12 cellular contexts compared by ENCODE assay signal in the genomic region with DNA sequence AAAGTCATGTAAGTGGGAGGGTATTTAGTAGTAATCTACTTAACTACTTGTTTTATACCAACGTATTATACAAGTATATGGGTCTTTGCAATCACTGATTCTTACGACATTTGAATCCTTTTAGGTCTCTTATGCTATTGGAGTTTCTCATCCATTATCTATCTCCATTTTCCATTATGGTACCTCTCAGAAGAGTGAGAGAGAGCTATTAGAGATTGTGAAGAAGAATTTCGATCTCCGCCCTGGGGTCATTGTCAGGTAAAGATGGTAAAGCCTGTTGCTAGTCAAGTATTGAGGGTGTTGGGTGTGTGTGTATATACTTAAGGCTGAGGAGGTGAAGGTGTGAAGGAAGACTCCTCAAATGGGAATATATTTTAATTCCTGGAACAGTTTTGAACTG. TPM values are rescaled to one million over a fixed set of nuclear protein-coding genes. Genes with fewer than 3 reads are reported as not detected.
DNase-seq lines count a peak whose midpoint lies in the region; ATAC-seq and TF ChIP-seq lines count a peak whose summit lies in the region.
"Had no signal": no experiment of that assay in that cellular context is flagged by ENCODE, and none has a peak within 500 bp of the region (broad histone marks: within the 10 kb centered on the region; RNA-seq: fewer than 3 reads in every experiment).

No MANE protein-coding gene starts in this region.

- no peak for TF ChIP-seq POLR2A in body of pancreas (IDR thresholded peaks at IDR 0.05)

- 97% methylated on average over 2 of the region's 4 CpGs for WGBS in HUES64
- 36 to 49% methylated on average over 4 of the region's 4 CpGs for WGBS in body of pancreas, 2 donors

- TF ChIP-seq CTCF in body of pancreas (IDR thresholded peaks at IDR 0.05) (no peak), neutrophil (IDR thresholded peaks at IDR 0.05) (no peak)

- H3K4me3 ChIP-seq in BLaER1 treated with 17β-estradiol and CSF1 and Interleukin-3, amounts not matched to agents 10 nM and 100 nM, result peak overlapping the region in 7 of 10 experiments; percentile 83 to 99 (median 92); a peak in 9 of 20 replicates
- H3K4me3 ChIP-seq in HUES64 (ENCODE audit: low read length) (peak overlapping the region; percentile 99; the same call in 1 of the 2 replicates), body of pancreas (no peak overlapping the region), neutrophil (ENCODE audit: low read depth in 1 of 2, low read length in 1 of 2) (no peak overlapping the region)

- H3K4me1 ChIP-seq in BLaER1 treated with 17β-estradiol and CSF1 and Interleukin-3, amounts not matched to agents 10 nM and 100 nM, result peaks cover 21 to 37% (median 26%) of the 10 kb centered on the region in 10 experiments
- H3K4me1 ChIP-seq in HUES64 (ENCODE audit: insufficient read depth, low read length), result peaks cover 18% of the 10 kb centered on the region; the same call in 1 of the 2 replicates
- peaks cover 59% of the 10 kb centered on the region for H3K4me1 ChIP-seq in body of pancreas
- peaks cover 28 to 32% of the 10 kb centered on the region in 2 experiments for H3K4me1 ChIP-seq in neutrophil (ENCODE audit: control insufficient read depth in 1 of 2, insufficient read depth in 1 of 2, low read depth in 1 of 2, low read length in 1 of 2)

- no peaks in the 10 kb centered on the region for H3K27me3 ChIP-seq in BLaER1 treated with 17β-estradiol and CSF1 and Interleukin-3, amounts not matched to agents 10 nM and 100 nM
- H3K27me3 ChIP-seq in HUES64 (ENCODE audit: insufficient read depth, low read length) (no peaks in the 10 kb centered on the region), body of pancreas (no peaks in the 10 kb centered on the region), neutrophil (no peaks in the 10 kb centered on the region)
- H3K27me3 ChIP-seq: upper lobe of left lung had no signal

- H3K9me3 ChIP-seq in BLaER1 treated with 17β-estradiol and CSF1 and Interleukin-3, amounts not matched to agents 10 nM and 100 nM (replicated peaks in 1 of 11), result no peaks in the 10 kb centered on the region
- peaks cover 5% of the 10 kb centered on the region; the same call in 1 of the 2 replicates for H3K9me3 ChIP-seq in HUES64 (ENCODE audit: insufficient read depth, low read depth, low read length)
- H3K9me3 ChIP-seq in body of pancreas, result no peaks in the 10 kb centered on the region
- no peaks in the 10 kb centered on the region for H3K9me3 ChIP-seq in neutrophil
- H3K9me3 ChIP-seq: upper lobe of left lung had no signal

- no peak overlapping the region; a peak in 1 of 22 replicates for H3K27ac ChIP-seq in BLaER1 treated with 17β-estradiol and CSF1 and Interleukin-3, amounts not matched to agents 10 nM and 100 nM
- H3K27ac ChIP-seq in HUES64 (ENCODE audit: low read depth, low read length), result no peak overlapping the region
- peak overlapping the region in 3 of 4 donors; percentile 96 to 99 (median 99) for H3K27ac ChIP-seq in body of pancreas
- peak overlapping the region; percentile 21 for H3K27ac ChIP-seq in neutrophil

- intact Hi-C loops in body of pancreas (cut with DNase I), result no loop called here

- H4K20me1 ChIP-seq in BLaER1 treated with 17β-estradiol and CSF1 and Interleukin-3, amounts not matched to agents 10 nM and 100 nM, result peaks cover 83 to 88% (median 87%) of the 10 kb centered on the region in 11 experiments

- peaks cover 69 to 83% (median 80%) of the 10 kb centered on the region in 11 experiments for H3K36me3 ChIP-seq in BLaER1 treated with 17β-estradiol and CSF1 and Interleukin-3, amounts not matched to agents 10 nM and 100 nM
- H3K36me3 ChIP-seq in HUES64 (ENCODE audit: insufficient read depth, low read length) (peaks cover 73% of the 10 kb centered on the region), body of pancreas (replicated peaks in 1 of 2; ENCODE audit: insufficient read depth in 1 of 2, low read depth in 2 of 2) (peaks cover 18 to 36% of the 10 kb centered on the region in 2 donors), neutrophil (peaks cover 61% of the 10 kb centered on the region)

- no peak for DNase-seq in body of pancreas
- no peak for DNase-seq in stimulated activated CD4-positive, alpha-beta T cell treated with anti-CD3 and anti-CD28 coated beads, Interleukin-4, amount 100 ng/mL, for 1 hour
- DNase-seq in SHP77 (lab: John Stamatoyannopoulos, UW), result no peak
- DNase-seq: DMS153, hippocampal formation, NCI-H2029 treated with DMSO at 0.1 percent for 48 hours, upper lobe of left lung had no signal

- H3K9ac ChIP-seq in BLaER1 treated with 17β-estradiol and CSF1 and Interleukin-3, amounts not matched to agents 10 nM and 100 nM, result peak overlapping the region in 6 of 11 experiments; percentile 97 to 100 (median 99); a peak in 7 of 22 replicates
- H3K9ac ChIP-seq in HUES64 (ENCODE audit: low read depth, low read length), result no peak overlapping the region

- ATAC-seq in body of pancreas, result no peak
- no peak for ATAC-seq in GM18909 (IDR thresholded peaks at IDR 0.05; ENCODE audit: poor library complexity, unreplicated experiment)
- ATAC-seq in GM21528 (IDR thresholded peaks at IDR 0.05; ENCODE audit: low FRiP score, unreplicated experiment), result no peak

- H3K4me2 ChIP-seq in BLaER1 treated with 17β-estradiol and CSF1 and Interleukin-3, amounts not matched to agents 10 nM and 100 nM, result peak overlapping the region; percentile 84 to 97 (median 93); a peak in 21 of 22 replicates

RNA-seq across cellular contexts. Expression of gene MAT2A, which starts 3.8 kb away (rescaled TPM):
- 253 TPM for polyA plus RNA-seq in HUES64 (2013, experiment 1 of 2)
- polyA plus RNA-seq in HUES64 (2013, experiment 2 of 2), result 205 TPM
- total RNA-seq in body of pancreas, result 100 to 1,000 TPM; 388 to 576 TPM

RNA-seq across cellular contexts. Expression of gene GGCX, which starts 18.5 kb away (rescaled TPM):
- polyA plus RNA-seq in HUES64 (2013, experiment 1 of 2), result 25.0 TPM
- polyA plus RNA-seq in HUES64 (2013, experiment 2 of 2), result 25.9 TPM
- total RNA-seq in body of pancreas, result 10 to 100 TPM; 35.5 to 48.1 TPM

RNA-seq across cellular contexts. Expression of gene VAMP8, which starts 34.6 kb away (rescaled TPM):
- 47.2 TPM for polyA plus RNA-seq in HUES64 (2013, experiment 1 of 2)
- polyA plus RNA-seq in HUES64 (2013, experiment 2 of 2), result 42.2 TPM
- 100 to 1,000 TPM in 1 of 2 donors, 10 to 100 TPM in 1; 39.6 to 111 TPM for total RNA-seq in body of pancreas

RNA-seq across cellular contexts. Expression of gene VAMP5, which starts 41.5 kb away (rescaled TPM):
- polyA plus RNA-seq in HUES64 (2013, experiment 1 of 2), result 5.3 TPM
- polyA plus RNA-seq in HUES64 (2013, experiment 2 of 2), result 10.3 TPM
- total RNA-seq in body of pancreas, result 10 to 100 TPM in 1 of 2 donors, 1 to 10 TPM in 1; 3.0 to 10.4 TPM

RNA-seq across cellular contexts. Expression of gene RNF181, which starts 52.8 kb away (rescaled TPM):
- 99.6 TPM for polyA plus RNA-seq in HUES64 (2013, experiment 1 of 2)
- 103 TPM for polyA plus RNA-seq in HUES64 (2013, experiment 2 of 2)
- 10 to 100 TPM; 54.4 to 89.5 TPM for total RNA-seq in body of pancreas

Comparison
In these comparisons a context has a peak if more than half of its experiments do, and no peak if none do; other contexts are left out.
1. H3K27ac ChIP-seq: peak in body of pancreas (3 of 4) and neutrophil (single experiment); none in BLaER1 treated with 17β-estradiol and CSF1 and Interleukin-3, amounts not matched to agents 10 nM and 100 nM (0 of 11) and HUES64 (single experiment).
2. H3K4me3 ChIP-seq: peak in BLaER1 treated with 17β-estradiol and CSF1 and Interleukin-3, amounts not matched to agents 10 nM and 100 nM (7 of 10) and HUES64 (single experiment); none in body of pancreas (0 of 2) and neutrophil (0 of 2).